In genomic region chr22:49960967-49961600, GRCh38 we compare ENCODE assay signal across 8 cellular contexts. TPM values are rescaled to one million over a fixed set of nuclear protein-coding genes. Genes with fewer than 3 reads are reported as not detected.
DNase-seq lines count a peak whose midpoint lies in the region; ATAC-seq and TF ChIP-seq lines count a peak whose summit lies in the region.

No MANE protein-coding gene starts in this region.

- peak; percentile 59 for DNase-seq in stimulated activated CD4-positive, alpha-beta T cell treated with anti-CD3 and anti-CD28 coated beads, Interleukin-15, amount 100 ng/mL, for 24 hours
- no peak for DNase-seq in stimulated activated CD4-positive, alpha-beta T cell treated with anti-CD3 and anti-CD28 coated beads, Interleukin-1b, Interleukin-23, amount 100 ng/mL, for 48 hours
- peak; percentile 62 to 78 (median 77) for DNase-seq in mucosa of descending colon
- peak; percentile 42 to 93 for DNase-seq in upper lobe of left lung
- DNase-seq in GM19240 (ENCODE audit: insufficient read length, low spot score), result no peak
- DNase-seq in ACHN, result no peak

- WGBS in upper lobe of left lung, 2 donors, result no CpG with 5 or more reads among the region's 89 CpGs

- no peak overlapping the region for H3K4me3 ChIP-seq in endocrine pancreas (ENCODE audit: control insufficient read depth, insufficient read depth, low read length)
- peak overlapping the region; percentile 78 for H3K4me3 ChIP-seq in mucosa of descending colon
- H3K4me3 ChIP-seq in upper lobe of left lung, result peak overlapping the region; percentile 88 to 98 (median 94)

- TF ChIP-seq CTCF in VCaP (conservative IDR thresholded peaks at IDR 0.05) (no peak), mucosa of descending colon (IDR thresholded peaks at IDR 0.05) (no peak), upper lobe of left lung (IDR thresholded peaks at IDR 0.05) (no peak)

- H3K9me3 ChIP-seq in endocrine pancreas (ENCODE audit: control insufficient read depth, low read length) (no peaks in the 10 kb centered on the region), mucosa of descending colon (no peaks in the 10 kb centered on the region), upper lobe of left lung (no peaks in the 10 kb centered on the region)

- intact Hi-C loops in mucosa of descending colon (cut with DNase I, micrococcal nuclease), result no loop called here

- H3K27me3 ChIP-seq in endocrine pancreas (ENCODE audit: control insufficient read depth, insufficient read depth, low read length) (no peaks in the 10 kb centered on the region), upper lobe of left lung (no peaks in the 10 kb centered on the region)

- ATAC-seq in mucosa of descending colon, result peak; percentile 1
- no peak for ATAC-seq in upper lobe of left lung (ENCODE audit: low FRiP score in 2 of 2)

- H3K9ac ChIP-seq in endocrine pancreas (ENCODE audit: control insufficient read depth, insufficient read depth, low read length), result peak overlapping the region; percentile 95

- H3K27ac ChIP-seq in VCaP (peak overlapping the region; percentile 92), upper lobe of left lung (peak overlapping the region; percentile 95 to 98 (median 96))

- TF ChIP-seq POLR2A in upper lobe of left lung (IDR thresholded peaks at IDR 0.05), result no peak

- H3K4me1 ChIP-seq in endocrine pancreas (ENCODE audit: control insufficient read depth, insufficient read depth, low read length) (no peaks in the 10 kb centered on the region), mucosa of descending colon (ENCODE audit: low read depth) (peaks cover 34% of the 10 kb centered on the region), upper lobe of left lung (peaks cover 62 to 72% (median 65%) of the 10 kb centered on the region in 4 donors)

- H3K36me3 ChIP-seq in endocrine pancreas (ENCODE audit: control insufficient read depth, insufficient read depth, low read length) (no peaks in the 10 kb centered on the region), mucosa of descending colon (ENCODE audit: low read depth) (peaks cover 5% of the 10 kb centered on the region), upper lobe of left lung (peaks cover 17 to 44% (median 36%) of the 10 kb centered on the region in 4 donors)

- in situ Hi-C loops in ACHN (cut with HindIII; ENCODE audit: low pct_ligation_motif_present, low pct_unique_long_range_greater_than_20kb, low sequenced_read_pairs), result no loop called here

- no peak for TF ChIP-seq EP300 in upper lobe of left lung (IDR thresholded peaks at IDR 0.05)

RNA-seq across cellular contexts. Expression of gene PIM3, which starts 0.5 kb away (rescaled TPM):
- total RNA-seq in mucosa of descending colon (100 to 1,000 TPM in 1 of 3 donors, 10 to 100 TPM in 2; 56.4 to 106 (median 58.7) TPM), upper lobe of left lung (100 to 1,000 TPM; 131 to 246 (median 156) TPM)

RNA-seq across cellular contexts. Expression of gene CRELD2, which starts 42.6 kb away (rescaled TPM):
- 10 to 100 TPM; 27.6 to 57.6 (median 32.2) TPM for total RNA-seq in mucosa of descending colon
- 10 to 100 TPM; 31.2 to 72.6 (median 46.9) TPM for total RNA-seq in upper lobe of left lung

RNA-seq across cellular contexts. Expression of gene ALG12, which starts 42.8 kb away (rescaled TPM):
- total RNA-seq in mucosa of descending colon (10 to 100 TPM; 21.7 to 28.7 (median 25.5) TPM), upper lobe of left lung (10 to 100 TPM; 14.2 to 32.5 (median 22.3) TPM)

RNA-seq across cellular contexts. Expression of gene IL17REL, which starts 51.5 kb away (rescaled TPM):
- total RNA-seq in mucosa of descending colon (under 1 TPM in 2 of 3 donors, not detected in 1; 0.09 to 0.43 TPM), upper lobe of left lung (under 1 TPM in 1 of 6 donors, not detected in 5; 0.06 TPM)

Comparison
In these comparisons a context has a peak if more than half of its experiments do, and no peak if none do; other contexts are left out.
1. DNase-seq: peak in stimulated activated CD4-positive, alpha-beta T cell treated with anti-CD3 and anti-CD28 coated beads, Interleukin-15, amount 100 ng/mL, for 24 hours (single experiment), mucosa of descending colon (3 of 3) and upper lobe of left lung (2 of 2); none in stimulated activated CD4-positive, alpha-beta T cell treated with anti-CD3 and anti-CD28 coated beads, Interleukin-1b, Interleukin-23, amount 100 ng/mL, for 48 hours (single experiment), GM19240 (single experiment) and ACHN (single experiment).